8 cellular contexts compared by ENCODE assay signal in genomic region chr1:1437033-1437903, GRCh38. TPM values are rescaled to one million over a fixed set of nuclear protein-coding genes. Genes with fewer than 3 reads are reported as not detected.
A peak's percentile ranks its signal among the peaks of the same experiment; 100 is the strongest.
DNase-seq lines count a peak whose midpoint lies in the region; ATAC-seq and TF ChIP-seq lines count a peak whose summit lies in the region.
"Had no signal": no experiment of that assay in that cellular context is flagged by ENCODE, and none has a peak within 500 bp of the region (broad histone marks: within the 10 kb centered on the region; RNA-seq: fewer than 3 reads in every experiment).

No MANE protein-coding gene starts in this region.

- BruUV-seq in Caco-2 (replicated peaks; lab: Mats Ljungman, UMichigan): no TSS peak
- no TSS peak for BruUV-seq in Panc1 (replicated peaks; lab: Mats Ljungman, UMichigan)

- peaks cover 14% of the 10 kb centered on the region for H3K36me3 Mint-ChIP-seq in Caco-2 (ENCODE audit: insufficient read depth, unreplicated experiment)

- TF ChIP-seq CTCF in Caco-2 (IDR thresholded peaks at IDR 0.05; ENCODE audit: insufficient read depth in 1 of 2, low read depth in 1 of 2, low read length in 1 of 2, severe bottlenecking in 1 of 2, unreplicated experiment in 1 of 2): no peak
- no peak for TF ChIP-seq CTCF in Panc1 (IDR thresholded peaks at IDR 0.05)
- TF ChIP-seq CTCF in lower lobe of right lung (IDR thresholded peaks at IDR 0.05): no peak

- H3K27ac ChIP-seq in Panc1 (ENCODE audit: low read length) (peak overlapping the region; percentile 94), lower lobe of right lung (no peak overlapping the region)

- DNase-seq in Caco-2 (no peak), Panc1 (ENCODE audit: low read depth, low spot score) (no peak), lower lobe of right lung (no peak), NCI-H526 treated with DMSO at 0.1 percent for 48 hours (lab: John Stamatoyannopoulos, UW) (no peak)
- DNase-seq: activated T-cell treated with anti-CD3 and anti-CD28 coated beads, Interleukin-2, amount 50 U/mL, for 72 hours; COR-L47 had no signal

- no peaks in the 10 kb centered on the region for H3K4me1 Mint-ChIP-seq in Caco-2 (ENCODE audit: low read depth, unreplicated experiment)

- in situ Hi-C loops in Panc1 (cut with HindIII; ENCODE audit: low pct_unique_long_range_greater_than_20kb, low sequenced_read_pairs): no loop called here

- H3K4me3 ChIP-seq in Caco-2 (ENCODE audit: low read depth, low read length): no peak overlapping the region
- H3K4me3 ChIP-seq in Panc1 (ENCODE audit: low read depth in 2 of 2, low read length in 2 of 2): peak overlapping the region; percentile 76 to 87
- H3K4me3 ChIP-seq in lower lobe of right lung: peak overlapping the region; percentile 57

- CTCF ChIA-PET in Caco-2 (lab: Charles Lee) (no interaction called here), Panc1 (lab: Charles Lee) (interaction anchor here (0.6 kb wide), 1 partner anchor 11 kb away, joined by 3 read pairs; no protein-coding TSS in a partner anchor)

- no peaks in the 10 kb centered on the region for H3K9me3 Mint-ChIP-seq in Caco-2 (ENCODE audit: unreplicated experiment)
- H3K9me3 Mint-ChIP-seq: activated T-cell treated with anti-CD3 and anti-CD28 coated beads, Interleukin-2, amount 50 U/mL, for 72 hours had no signal

- H3K4me1 ChIP-seq in Caco-2 (peaks cover 49% of the 10 kb centered on the region), Panc1 (ENCODE audit: control insufficient read depth, insufficient read depth, low read length) (peaks cover 65% of the 10 kb centered on the region), lower lobe of right lung (peaks cover 79% of the 10 kb centered on the region)

- H3K36me3 ChIP-seq in Caco-2 (ENCODE audit: control insufficient read depth, insufficient read depth, low read length): no peaks in the 10 kb centered on the region
- peaks cover 2% of the 10 kb centered on the region; the same call in 1 of the 2 replicates for H3K36me3 ChIP-seq in Panc1 (ENCODE audit: control insufficient read depth, insufficient read depth, low read length)
- H3K36me3 ChIP-seq in lower lobe of right lung: no peaks in the 10 kb centered on the region

- POLR2A ChIA-PET in Caco-2 (lab: Charles Lee): interaction anchor here (0.8 to 1.0 kb wide), 2 partner anchors 30 to 62 kb away, joined by 3 to 6 read pairs; partner anchors contain the start of genes AURKAIP1 and MRPL20
- POLR2A ChIA-PET in Panc1 (lab: Charles Lee): interaction anchor here (0.5 kb wide), 1 partner anchor 11 kb away, joined by 4 read pairs; no protein-coding TSS in a partner anchor

- intact Hi-C loops in Caco-2 (cut with micrococcal nuclease; ENCODE audit: unreplicated experiment): no loop called here
- intact Hi-C loops in Panc1 (cut with micrococcal nuclease; ENCODE audit: unreplicated experiment): loop anchor here (5.0 kb wide), 1 partner anchor 35 kb away; no protein-coding TSS in a partner anchor
- intact Hi-C loops in lower lobe of right lung (cut with DNase I): no loop called here

- no peak overlapping the region for H3K27ac Mint-ChIP-seq in Caco-2 (ENCODE audit: unreplicated experiment)
- H3K27ac Mint-ChIP-seq: activated T-cell treated with anti-CD3 and anti-CD28 coated beads, Interleukin-2, amount 50 U/mL, for 72 hours had no signal

- no peaks in the 10 kb centered on the region for H3K27me3 Mint-ChIP-seq in Caco-2 (ENCODE audit: insufficient read depth, unreplicated experiment)

- H3K4me3 Mint-ChIP-seq in Caco-2 (ENCODE audit: unreplicated experiment): peak overlapping the region; percentile 74

- no peaks in the 10 kb centered on the region for H3K27me3 ChIP-seq in Caco-2 (replicated peaks; ENCODE audit: control insufficient read depth, insufficient read depth, low read length)
- H3K27me3 ChIP-seq in Panc1 (ENCODE audit: control insufficient read depth, insufficient read depth, low read length): no peaks in the 10 kb centered on the region
- peaks cover 16% of the 10 kb centered on the region for H3K27me3 ChIP-seq in lower lobe of right lung (ENCODE audit: low read depth)

- no peak for ATAC-seq in Panc1
- no peak for ATAC-seq in lower lobe of right lung
- no peak for ATAC-seq in GM19351 (IDR thresholded peaks at IDR 0.05; ENCODE audit: unreplicated experiment)
- ATAC-seq in GM18870 (IDR thresholded peaks at IDR 0.05; ENCODE audit: unreplicated experiment): no peak
- ATAC-seq: activated T-cell treated with anti-CD3 and anti-CD28 coated beads, Interleukin-2, amount 50 U/mL, for 72 hours had no signal

- H3K9me3 ChIP-seq in Caco-2 (no peaks in the 10 kb centered on the region), Panc1 (ENCODE audit: control insufficient read depth, insufficient read depth, low read depth, low read length) (no peaks in the 10 kb centered on the region), lower lobe of right lung (no peaks in the 10 kb centered on the region)

RNA-seq across cellular contexts. Expression of gene VWA1, which starts 1.8 kb away (rescaled TPM):
- total RNA-seq in Caco-2 (2022): 73.7 and 74.7 TPM in 2 replicates
- total RNA-seq in Panc1 (2021; ENCODE audit: unreplicated experiment): 858 TPM
- 1,549 TPM for polyA plus RNA-seq in Panc1 (2012; ENCODE audit: insufficient read length)
- total RNA-seq in lower lobe of right lung: 58.7 TPM

RNA-seq across cellular contexts. Expression of gene ATAD3C, which starts 12.2 kb away (rescaled TPM):
- total RNA-seq in Caco-2 (2022): 0.84 and 0.95 TPM in 2 replicates
- total RNA-seq in Panc1 (2021; ENCODE audit: unreplicated experiment): 10.6 TPM
- polyA plus RNA-seq in Panc1 (2012; ENCODE audit: insufficient read length): 8.1 TPM
- total RNA-seq in lower lobe of right lung: 7.8 TPM

RNA-seq across cellular contexts. Expression of gene ANKRD65, which starts 16.2 kb away (rescaled TPM):
- 1.6 and 3.2 TPM in 2 replicates for total RNA-seq in Caco-2 (2022)
- total RNA-seq in Panc1 (2021; ENCODE audit: unreplicated experiment): 1.9 TPM
- 3.7 TPM for polyA plus RNA-seq in Panc1 (2012; ENCODE audit: insufficient read length)
- total RNA-seq in lower lobe of right lung: 22.3 TPM

RNA-seq across cellular contexts. Expression of gene MRPL20, which starts 30.2 kb away (rescaled TPM):
- 109 and 110 TPM in 2 replicates for total RNA-seq in Caco-2 (2022)
- 196 TPM for total RNA-seq in Panc1 (2021; ENCODE audit: unreplicated experiment)
- polyA plus RNA-seq in Panc1 (2012; ENCODE audit: insufficient read length): 252 TPM
- 79.8 TPM for total RNA-seq in lower lobe of right lung

RNA-seq across cellular contexts. Expression of gene ATAD3B, which starts 34.3 kb away (rescaled TPM):
- total RNA-seq in Caco-2 (2022): 48.1 and 54.7 TPM in 2 replicates
- 104 TPM for total RNA-seq in Panc1 (2021; ENCODE audit: unreplicated experiment)
- polyA plus RNA-seq in Panc1 (2012; ENCODE audit: insufficient read length): 74.5 TPM
- total RNA-seq in lower lobe of right lung: 19.0 TPM

Comparison
In these comparisons a context has a peak if more than half of its experiments do, and no peak if none do; other contexts are left out.
1. RNA of gene VWA1, which starts 1.8 kb away (total RNA-seq): 858 TPM in Panc1 (single experiment); 73.7 to 74.7 TPM in Caco-2 and 58.7 TPM in lower lobe of right lung (single experiment); every median in the first group is over 10 times any median in the second.